In genomic region chr19:48480151-48480475, GRCh38 we compare ENCODE assay signal across 10 cellular contexts. TPM values are rescaled to one million over a fixed set of nuclear protein-coding genes. Genes with fewer than 3 reads are reported as not detected.
DNase-seq lines count a peak whose midpoint lies in the region; ATAC-seq and TF ChIP-seq lines count a peak whose summit lies in the region.
"Had no signal": no experiment of that assay in that cellular context is flagged by ENCODE, and none has a peak within 500 bp of the region (broad histone marks: within the 10 kb centered on the region; RNA-seq: fewer than 3 reads in every experiment).

No MANE protein-coding gene starts in this region.

- no peaks in the 10 kb centered on the region for H3K27me3 ChIP-seq in thoracic aorta (replicated peaks; ENCODE audit: insufficient read depth)
- H3K27me3 ChIP-seq: SJSA1 had no signal

- H3K9me3 ChIP-seq in thoracic aorta = no peaks in the 10 kb centered on the region
- H3K9me3 ChIP-seq: SJSA1 had no signal

- H3K4me1 ChIP-seq in thoracic aorta (ENCODE audit: control insufficient read depth in 1 of 2, low read depth in 2 of 2) = peaks cover 5 to 15% of the 10 kb centered on the region in 2 donors
- H3K4me1 ChIP-seq: SJSA1 had no signal

- H3K36me3 ChIP-seq in thoracic aorta = peaks cover 32% of the 10 kb centered on the region

- no peak for TF ChIP-seq CTCF in thoracic aorta (IDR thresholded peaks at IDR 0.05)

- ATAC-seq in activated CD4-positive, CD25-positive, alpha-beta regulatory T cell treated with anti-CD3 and anti-CD28 coated beads, Interleukin-2, amount 50 U/mL, for 24 hours = peak; percentile 31 to 57
- peak; percentile 29 for ATAC-seq in thoracic aorta (ENCODE audit: insufficient number of reproducible peaks, low FRiP score, low read depth)
- ATAC-seq in HG03571 (IDR thresholded peaks at IDR 0.05; ENCODE audit: unreplicated experiment) = no peak

- DNase-seq in activated CD4-positive, CD25-positive, alpha-beta regulatory T cell treated with anti-CD3 and anti-CD28 coated beads, Interleukin-2, amount 50 U/mL, for 72 hours = no peak
- peak; percentile 48 for DNase-seq in dermis blood vessel endothelial cell
- DNase-seq in medulla oblongata (ENCODE audit: extremely low spot score) = peak; percentile 50
- no peak for DNase-seq in thoracic aorta (ENCODE audit: low spot score)
- no peak for DNase-seq in amniotic stem cell (lab: John Stamatoyannopoulos, UW)
- no peak for DNase-seq in SKM-1 treated with dmso at 0.1 percent for 144 hours (lab: John Stamatoyannopoulos, UW; ENCODE audit: unreplicated experiment)

- H3K27ac ChIP-seq in thoracic aorta = peak overlapping the region; percentile 91 to 95
- H3K27ac ChIP-seq: C4-2B, SJSA1 had no signal

- peak overlapping the region; percentile 89 for H3K4me3 ChIP-seq in thoracic aorta
- H3K4me3 ChIP-seq: SJSA1 had no signal

RNA-seq across cellular contexts. Expression of gene CYTH2, which starts 10.9 kb away (rescaled TPM):
- total RNA-seq in dermis blood vessel endothelial cell (63.1 and 89.0 TPM in 2 replicates), thoracic aorta (10 to 100 TPM; 50.6 to 79.4 TPM)

RNA-seq across cellular contexts. Expression of gene KCNJ14, which starts 24.7 kb away (rescaled TPM):
- 0.33 and 0.51 TPM in 2 replicates for total RNA-seq in dermis blood vessel endothelial cell
- total RNA-seq in thoracic aorta = 1 to 10 TPM in 1 of 2 donors, under 1 TPM in 1; 0.27 to 1.2 TPM

RNA-seq across cellular contexts. Expression of gene LMTK3, which starts 31.5 kb away (rescaled TPM):
- total RNA-seq in dermis blood vessel endothelial cell = 0.14 TPM in 1 of 2 replicates, not detected in the other
- total RNA-seq in thoracic aorta = 1 to 10 TPM in 1 of 2 donors, under 1 TPM in 1; 0.41 to 4.5 TPM
- total RNA-seq: SJSA1 had no signal

RNA-seq across cellular contexts. Expression of gene GRWD1, which starts 34.3 kb away (rescaled TPM):
- total RNA-seq in dermis blood vessel endothelial cell (41.4 and 57.9 TPM in 2 replicates), thoracic aorta (10 to 100 TPM; 17.5 to 38.3 TPM)

Comparison
In these comparisons a context has a peak if more than half of its experiments do, and no peak if none do; other contexts are left out.
1. DNase-seq: peak in dermis blood vessel endothelial cell (single experiment) and medulla oblongata (single experiment); none in activated CD4-positive, CD25-positive, alpha-beta regulatory T cell treated with anti-CD3 and anti-CD28 coated beads, Interleukin-2, amount 50 U/mL, for 72 hours (single experiment), thoracic aorta (single experiment), amniotic stem cell (single experiment) and SKM-1 treated with dmso at 0.1 percent for 144 hours (single experiment).